Comparison of ENCODE assay signal across 13 cellular contexts in genomic region chr10:11448545-11449244, GRCh38.
A peak's percentile ranks its signal among the peaks of the same experiment; 100 is the strongest.
DNase-seq lines count a peak whose midpoint lies in the region; ATAC-seq and TF ChIP-seq lines count a peak whose summit lies in the region.
"Had no signal": no experiment of that assay in that cellular context is flagged by ENCODE, and none has a peak within 500 bp of the region (broad histone marks: within the 10 kb centered on the region; RNA-seq: fewer than 3 reads in every experiment).

No MANE protein-coding gene starts in this region.

- H3K27me3 ChIP-seq in left lung, result peaks cover 3 to 48% of the 10 kb centered on the region in 2 donors
- H3K27me3 ChIP-seq: SJSA1 had no signal

- CTCF ChIA-PET in activated CD8-positive, alpha-beta memory T cell treated with anti-CD3 and anti-CD28 coated beads, Interleukin-2, amount 10 ng/mL, durations not matched to agents 7 days and 5 days (lab: Charles Lee), result interaction anchor here (0.6 kb wide), 1 partner anchor 128 kb away, joined by 3 read pairs; no protein-coding TSS in a partner anchor

- H3K27ac ChIP-seq in left lung, result no peak overlapping the region
- H3K27ac ChIP-seq: A549, sigmoid colon, SJSA1 had no signal

- H3K27ac Mint-ChIP-seq in activated CD8-positive, alpha-beta memory T cell treated with anti-CD3 and anti-CD28 coated beads, Interleukin-2, amount 10 ng/mL, durations not matched to agents 7 days and 5 days, result no peak overlapping the region
- H3K27ac Mint-ChIP-seq in stimulated activated memory B cell treated with anti-CD40 and anti-IgM and Interleukin-4, amounts not matched to agents 10 μg/mL and 1 μg/mL and 100 μg/mL, for 72 hours, result peak overlapping the region; percentile 92
- H3K27ac Mint-ChIP-seq in activated CD4-positive, alpha-beta T cell treated with anti-CD3 and anti-CD28 coated beads, Interleukin-2, amount 10 ng/mL, durations not matched to agents 24 days and 14 days, result no peak overlapping the region
- H3K27ac Mint-ChIP-seq: stimulated activated naive CD8-positive, alpha-beta T cell treated with anti-CD3 and anti-CD28 coated beads, Interleukin-15, Interleukin-2, amounts not matched to agents 100 ng/mL and 50 ng/mL, for 24 hours had no signal

- peaks cover 13% of the 10 kb centered on the region for H3K4me1 Mint-ChIP-seq in activated CD8-positive, alpha-beta memory T cell treated with anti-CD3 and anti-CD28 coated beads, Interleukin-2, amount 10 ng/mL, durations not matched to agents 7 days and 5 days
- peaks cover 52% of the 10 kb centered on the region for H3K4me1 Mint-ChIP-seq in stimulated activated memory B cell treated with anti-CD40 and anti-IgM and Interleukin-4, amounts not matched to agents 10 μg/mL and 1 μg/mL and 100 μg/mL, for 72 hours
- H3K4me1 Mint-ChIP-seq in activated CD4-positive, alpha-beta T cell treated with anti-CD3 and anti-CD28 coated beads, Interleukin-2, amount 10 ng/mL, durations not matched to agents 24 days and 14 days, result peaks cover 6% of the 10 kb centered on the region

- no peak overlapping the region for H3K4me3 ChIP-seq in left lung
- H3K4me3 ChIP-seq: A549, sigmoid colon, SJSA1 had no signal

- H3K36me3 Mint-ChIP-seq in activated CD8-positive, alpha-beta memory T cell treated with anti-CD3 and anti-CD28 coated beads, Interleukin-2, amount 10 ng/mL, durations not matched to agents 7 days and 5 days, result no peaks in the 10 kb centered on the region
- no peaks in the 10 kb centered on the region for H3K36me3 Mint-ChIP-seq in stimulated activated memory B cell treated with anti-CD40 and anti-IgM and Interleukin-4, amounts not matched to agents 10 μg/mL and 1 μg/mL and 100 μg/mL, for 72 hours
- H3K36me3 Mint-ChIP-seq in activated CD4-positive, alpha-beta T cell treated with anti-CD3 and anti-CD28 coated beads, Interleukin-2, amount 10 ng/mL, durations not matched to agents 24 days and 14 days (ENCODE audit: low read depth), result no peaks in the 10 kb centered on the region

- H3K4me1 ChIP-seq in left lung, result no peaks in the 10 kb centered on the region
- H3K4me1 ChIP-seq: A549, sigmoid colon, SJSA1 had no signal

- ATAC-seq in activated CD8-positive, alpha-beta memory T cell treated with anti-CD3 and anti-CD28 coated beads, Interleukin-2, amount 10 ng/mL, durations not matched to agents 7 days and 5 days, result peak; percentile 20
- peak; percentile 83 for ATAC-seq in GM21786 (IDR thresholded peaks at IDR 0.05; ENCODE audit: unreplicated experiment)
- peak; percentile 80 for ATAC-seq in HG03457 (IDR thresholded peaks at IDR 0.05; ENCODE audit: unreplicated experiment)
- peak; percentile 82 for ATAC-seq in stimulated activated memory B cell treated with anti-CD40 and anti-IgM and Interleukin-4, amounts not matched to agents 10 μg/mL and 1 μg/mL and 100 μg/mL, for 72 hours
- ATAC-seq in left lung, result no peak

- no peaks in the 10 kb centered on the region for H3K9me3 Mint-ChIP-seq in activated CD8-positive, alpha-beta memory T cell treated with anti-CD3 and anti-CD28 coated beads, Interleukin-2, amount 10 ng/mL, durations not matched to agents 7 days and 5 days (ENCODE audit: low read depth)
- H3K9me3 Mint-ChIP-seq in stimulated activated memory B cell treated with anti-CD40 and anti-IgM and Interleukin-4, amounts not matched to agents 10 μg/mL and 1 μg/mL and 100 μg/mL, for 72 hours, result no peaks in the 10 kb centered on the region
- H3K9me3 Mint-ChIP-seq in activated CD4-positive, alpha-beta T cell treated with anti-CD3 and anti-CD28 coated beads, Interleukin-2, amount 10 ng/mL, durations not matched to agents 24 days and 14 days, result no peaks in the 10 kb centered on the region
- H3K9me3 Mint-ChIP-seq: stimulated activated naive CD8-positive, alpha-beta T cell treated with anti-CD3 and anti-CD28 coated beads, Interleukin-15, Interleukin-2, amounts not matched to agents 100 ng/mL and 50 ng/mL, for 24 hours had no signal

- no peak for TF ChIP-seq CTCF in left lung (IDR thresholded peaks at IDR 0.05)

- intact Hi-C loops in activated CD4-positive, alpha-beta T cell treated with anti-CD3 and anti-CD28 coated beads, Interleukin-2, amount 10 ng/mL, durations not matched to agents 24 days and 14 days (cut with micrococcal nuclease), result no loop called here
- intact Hi-C loops in left lung (cut with DNase I), result no loop called here

- H3K4me3 Mint-ChIP-seq in activated CD8-positive, alpha-beta memory T cell treated with anti-CD3 and anti-CD28 coated beads, Interleukin-2, amount 10 ng/mL, durations not matched to agents 7 days and 5 days, result no peak overlapping the region
- peak overlapping the region; percentile 89 for H3K4me3 Mint-ChIP-seq in stimulated activated memory B cell treated with anti-CD40 and anti-IgM and Interleukin-4, amounts not matched to agents 10 μg/mL and 1 μg/mL and 100 μg/mL, for 72 hours
- no peak overlapping the region for H3K4me3 Mint-ChIP-seq in activated CD4-positive, alpha-beta T cell treated with anti-CD3 and anti-CD28 coated beads, Interleukin-2, amount 10 ng/mL, durations not matched to agents 24 days and 14 days
- H3K4me3 Mint-ChIP-seq: stimulated activated naive CD8-positive, alpha-beta T cell treated with anti-CD3 and anti-CD28 coated beads, Interleukin-15, Interleukin-2, amounts not matched to agents 100 ng/mL and 50 ng/mL, for 24 hours had no signal

- no peaks in the 10 kb centered on the region for H3K36me3 ChIP-seq in left lung
- H3K36me3 ChIP-seq: sigmoid colon, SJSA1 had no signal

- DNase-seq in activated CD8-positive, alpha-beta memory T cell treated with anti-CD3 and anti-CD28 coated beads, Interleukin-2, amount 10 ng/mL, durations not matched to agents 7 days and 5 days, result peak; percentile 39
- DNase-seq in activated CD8-positive, alpha-beta memory T cell treated with anti-CD3 and anti-CD28 coated beads, Interleukin-2, amount 50 U/mL, for 48 hours, result no peak
- DNase-seq in cerebellar cortex (ENCODE audit: low spot score) (no peak), left lung (no peak)
- no peak for DNase-seq in activated CD4-positive, alpha-beta T cell treated with anti-CD3 and anti-CD28 coated beads, Interleukin-2, amount 10 ng/mL, durations not matched to agents 24 days and 14 days
- DNase-seq: NCI-H1930, sigmoid colon had no signal

- no peaks in the 10 kb centered on the region for H3K9me3 ChIP-seq in left lung
- H3K9me3 ChIP-seq: A549, sigmoid colon, SJSA1 had no signal

- peaks cover 6% of the 10 kb centered on the region for H3K27me3 Mint-ChIP-seq in activated CD8-positive, alpha-beta memory T cell treated with anti-CD3 and anti-CD28 coated beads, Interleukin-2, amount 10 ng/mL, durations not matched to agents 7 days and 5 days
- no peaks in the 10 kb centered on the region for H3K27me3 Mint-ChIP-seq in stimulated activated memory B cell treated with anti-CD40 and anti-IgM and Interleukin-4, amounts not matched to agents 10 μg/mL and 1 μg/mL and 100 μg/mL, for 72 hours
- peaks cover 16% of the 10 kb centered on the region for H3K27me3 Mint-ChIP-seq in activated CD4-positive, alpha-beta T cell treated with anti-CD3 and anti-CD28 coated beads, Interleukin-2, amount 10 ng/mL, durations not matched to agents 24 days and 14 days
- H3K27me3 Mint-ChIP-seq: stimulated activated naive CD8-positive, alpha-beta T cell treated with anti-CD3 and anti-CD28 coated beads, Interleukin-15, Interleukin-2, amounts not matched to agents 100 ng/mL and 50 ng/mL, for 24 hours had no signal
